ENCODE assay signal across 7 cellular contexts in the genomic region with DNA sequence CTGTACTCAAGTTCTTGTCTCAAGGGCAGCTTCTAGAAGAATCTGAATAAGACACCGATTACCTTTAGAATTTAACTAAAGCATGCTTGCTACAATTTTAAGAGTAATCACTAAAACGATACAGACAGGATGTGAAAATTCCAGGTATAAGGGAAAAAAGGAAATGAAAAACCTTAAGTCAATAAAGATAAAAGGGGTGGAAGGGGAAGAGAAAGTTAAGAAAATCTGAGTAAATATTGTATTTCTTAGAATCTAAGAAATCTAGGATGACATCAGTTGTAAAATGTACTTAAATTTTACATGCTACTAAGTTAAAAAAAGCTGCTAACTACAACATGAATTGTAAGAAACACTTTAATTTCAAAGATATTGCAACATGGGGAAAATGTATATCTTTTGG.
"Had no signal": no experiment of that assay in that cellular context is flagged by ENCODE, and none has a peak within 500 bp of the region (broad histone marks: within the 10 kb centered on the region; RNA-seq: fewer than 3 reads in every experiment).

No MANE protein-coding gene starts in this region.

- H3K4me3 Mint-ChIP-seq: GM23338, H9, IgD-negative memory B cell had no signal

- H3K27ac ChIP-seq: HL-60 had no signal

- H3K4me1 Mint-ChIP-seq: GM23338, H9, IgD-negative memory B cell had no signal

- H2AFZ ChIP-seq: GM23338 had no signal

- DNase-seq: H9, HCEC 1CT, Kasumi-1, KG1 had no signal

- ATAC-seq: GM23338 had no signal

- H3K9me3 Mint-ChIP-seq: GM23338, H9, IgD-negative memory B cell had no signal

- H3K27ac Mint-ChIP-seq: GM23338, H9, IgD-negative memory B cell had no signal

- H3K36me3 Mint-ChIP-seq: IgD-negative memory B cell had no signal

- H3K4me3 ChIP-seq: GM23338 had no signal

- H3K4me2 ChIP-seq: GM23338 had no signal
